In genomic region chr13:61286148-61286745, GRCh38 we compare ENCODE assay signal across 12 cellular contexts.
DNase-seq lines count a peak whose midpoint lies in the region; ATAC-seq and TF ChIP-seq lines count a peak whose summit lies in the region.
"Had no signal": no experiment of that assay in that cellular context is flagged by ENCODE, and none has a peak within 500 bp of the region (broad histone marks: within the 10 kb centered on the region; RNA-seq: fewer than 3 reads in every experiment).

No MANE protein-coding gene starts in this region.

- intact Hi-C loops in activated CD8-positive, alpha-beta T cell treated with anti-CD3 and anti-CD28 coated beads for 36 hours (cut with micrococcal nuclease), result no loop called here
- intact Hi-C loops in ovary (cut with DNase I), result no loop called here

- H3K4me3 Mint-ChIP-seq in activated CD8-positive, alpha-beta T cell treated with anti-CD3 and anti-CD28 coated beads for 36 hours, result no peak overlapping the region
- H3K4me3 Mint-ChIP-seq in activated CD8-positive, alpha-beta T cell treated with anti-CD3 and anti-CD28 coated beads, Interleukin-2, amount 10 ng/mL, durations not matched to agents 7 days and 5 days, result no peak overlapping the region
- H3K4me3 Mint-ChIP-seq: CD4-positive, CD25-positive, alpha-beta regulatory T cell; stimulated activated naive B cell treated with anti-CD40 and anti-IgM and Interleukin-4, amounts not matched to agents 10 μg/mL and 1 μg/mL and 100 μg/mL, for 72 hours had no signal

- no peaks in the 10 kb centered on the region for H3K9me3 Mint-ChIP-seq in activated CD8-positive, alpha-beta T cell treated with anti-CD3 and anti-CD28 coated beads for 36 hours
- H3K9me3 Mint-ChIP-seq in activated CD8-positive, alpha-beta T cell treated with anti-CD3 and anti-CD28 coated beads, Interleukin-2, amount 10 ng/mL, durations not matched to agents 7 days and 5 days (ENCODE audit: insufficient read depth), result no peaks in the 10 kb centered on the region
- H3K9me3 Mint-ChIP-seq: stimulated activated naive B cell treated with anti-CD40 and anti-IgM and Interleukin-4, amounts not matched to agents 10 μg/mL and 1 μg/mL and 100 μg/mL, for 72 hours had no signal

- no peak overlapping the region for H3K27ac Mint-ChIP-seq in activated CD8-positive, alpha-beta T cell treated with anti-CD3 and anti-CD28 coated beads for 36 hours
- H3K27ac Mint-ChIP-seq in activated CD8-positive, alpha-beta T cell treated with anti-CD3 and anti-CD28 coated beads, Interleukin-2, amount 10 ng/mL, durations not matched to agents 7 days and 5 days, result no peak overlapping the region
- H3K27ac Mint-ChIP-seq: CD4-positive, CD25-positive, alpha-beta regulatory T cell; stimulated activated naive B cell treated with anti-CD40 and anti-IgM and Interleukin-4, amounts not matched to agents 10 μg/mL and 1 μg/mL and 100 μg/mL, for 72 hours had no signal

- no peak for TF ChIP-seq CTCF in activated CD8-positive, alpha-beta T cell treated with anti-CD3 and anti-CD28 coated beads for 36 hours (IDR thresholded peaks at IDR 0.05)
- TF ChIP-seq CTCF in WERI-Rb-1 (IDR thresholded peaks at IDR 0.05; ENCODE audit: low read depth, low read length), result 0 out of 2 replicates have a peak, but pooled peaks have one; percentile 35
- TF ChIP-seq CTCF in ovary (IDR thresholded peaks at IDR 0.05), result no peak

- H3K4me1 Mint-ChIP-seq in activated CD8-positive, alpha-beta T cell treated with anti-CD3 and anti-CD28 coated beads for 36 hours (ENCODE audit: low read depth), result no peaks in the 10 kb centered on the region
- no peaks in the 10 kb centered on the region for H3K4me1 Mint-ChIP-seq in activated CD8-positive, alpha-beta T cell treated with anti-CD3 and anti-CD28 coated beads, Interleukin-2, amount 10 ng/mL, durations not matched to agents 7 days and 5 days (ENCODE audit: low read depth)
- H3K4me1 Mint-ChIP-seq: CD4-positive, CD25-positive, alpha-beta regulatory T cell; stimulated activated naive B cell treated with anti-CD40 and anti-IgM and Interleukin-4, amounts not matched to agents 10 μg/mL and 1 μg/mL and 100 μg/mL, for 72 hours had no signal

- ATAC-seq in activated CD8-positive, alpha-beta T cell treated with anti-CD3 and anti-CD28 coated beads for 36 hours, result no peak
- no peak for ATAC-seq in activated CD8-positive, alpha-beta T cell treated with anti-CD3 and anti-CD28 coated beads, Interleukin-2, amount 10 ng/mL, durations not matched to agents 7 days and 5 days
- ATAC-seq: activated CD4-positive, CD25-positive, alpha-beta regulatory T cell treated with anti-CD3 and anti-CD28 coated beads, Interleukin-2, amount 50 U/mL, for 24 hours; stimulated activated naive B cell treated with anti-CD40 and anti-IgM and Interleukin-4, amounts not matched to agents 10 μg/mL and 1 μg/mL and 100 μg/mL, for 72 hours had no signal

- POLR2A ChIA-PET in activated CD8-positive, alpha-beta T cell treated with anti-CD3 and anti-CD28 coated beads for 36 hours (lab: Charles Lee), result no interaction called here
- POLR2A ChIA-PET in activated CD8-positive, alpha-beta T cell treated with anti-CD3 and anti-CD28 coated beads, Interleukin-2, amount 10 ng/mL, durations not matched to agents 7 days and 5 days (lab: Charles Lee), result no interaction called here

- H3K4me3 ChIP-seq in WERI-Rb-1 (ENCODE audit: low read depth, low read length) (no peak overlapping the region), ovary (no peak overlapping the region)

- no peaks in the 10 kb centered on the region for H3K27me3 Mint-ChIP-seq in activated CD8-positive, alpha-beta T cell treated with anti-CD3 and anti-CD28 coated beads for 36 hours
- H3K27me3 Mint-ChIP-seq in activated CD8-positive, alpha-beta T cell treated with anti-CD3 and anti-CD28 coated beads, Interleukin-2, amount 10 ng/mL, durations not matched to agents 7 days and 5 days (ENCODE audit: low read depth), result no peaks in the 10 kb centered on the region
- H3K27me3 Mint-ChIP-seq: CD4-positive, CD25-positive, alpha-beta regulatory T cell; stimulated activated naive B cell treated with anti-CD40 and anti-IgM and Interleukin-4, amounts not matched to agents 10 μg/mL and 1 μg/mL and 100 μg/mL, for 72 hours had no signal

- TF ChIP-seq POLR2A in ovary (IDR thresholded peaks at IDR 0.05), result no peak

- no peaks in the 10 kb centered on the region for H3K36me3 Mint-ChIP-seq in activated CD8-positive, alpha-beta T cell treated with anti-CD3 and anti-CD28 coated beads for 36 hours (ENCODE audit: low read depth)
- H3K36me3 Mint-ChIP-seq in activated CD8-positive, alpha-beta T cell treated with anti-CD3 and anti-CD28 coated beads, Interleukin-2, amount 10 ng/mL, durations not matched to agents 7 days and 5 days (ENCODE audit: low read depth), result no peaks in the 10 kb centered on the region
- H3K36me3 Mint-ChIP-seq: CD4-positive, CD25-positive, alpha-beta regulatory T cell; stimulated activated naive B cell treated with anti-CD40 and anti-IgM and Interleukin-4, amounts not matched to agents 10 μg/mL and 1 μg/mL and 100 μg/mL, for 72 hours had no signal

- H3K27me3 ChIP-seq in WERI-Rb-1 (ENCODE audit: insufficient read depth, low read depth, severe bottlenecking) (no peaks in the 10 kb centered on the region), ovary (no peaks in the 10 kb centered on the region)

- H3K4me1 ChIP-seq in ovary (ENCODE audit: insufficient read depth), result no peaks in the 10 kb centered on the region

- 65 to 73% (median 67%) methylated on average over 4 of the region's 4 CpGs for WGBS in ovary, 3 donors

- peak; percentile 2 for DNase-seq in activated CD8-positive, alpha-beta T cell treated with anti-CD3 and anti-CD28 coated beads for 36 hours
- no peak for DNase-seq in activated CD8-positive, alpha-beta T cell treated with anti-CD3 and anti-CD28 coated beads, Interleukin-2, amount 10 ng/mL, durations not matched to agents 7 days and 5 days
- DNase-seq in NCI-H1105 (lab: John Stamatoyannopoulos, UW) (peak; percentile 39), WERI-Rb-1 (peak; percentile 36), renal cortical epithelial cell (ENCODE audit: low read depth) (peak; percentile 57), ovary (no peak), NCI-H510A (lab: John Stamatoyannopoulos, UW) (no peak)
- no peak for DNase-seq in activated CD4-positive, alpha-beta T cell treated with anti-CD3 and anti-CD28 coated beads for 48 hours
- DNase-seq: CD4-positive, CD25-positive, alpha-beta regulatory T cell; retina; stimulated activated naive B cell treated with anti-CD40 and anti-IgM and Interleukin-4, amounts not matched to agents 10 μg/mL and 1 μg/mL and 100 μg/mL, for 72 hours had no signal

- no peaks in the 10 kb centered on the region for H3K9me3 ChIP-seq in WERI-Rb-1 (ENCODE audit: severe bottlenecking)
- H3K9me3 ChIP-seq in ovary, result no peaks in the 10 kb centered on the region

- H3K27ac ChIP-seq in WERI-Rb-1 (no peak overlapping the region), ovary (no peak overlapping the region)

- CTCF ChIA-PET in activated CD8-positive, alpha-beta T cell treated with anti-CD3 and anti-CD28 coated beads for 36 hours (lab: Charles Lee), result no interaction called here
- CTCF ChIA-PET in activated CD8-positive, alpha-beta T cell treated with anti-CD3 and anti-CD28 coated beads, Interleukin-2, amount 10 ng/mL, durations not matched to agents 7 days and 5 days (lab: Charles Lee), result interaction anchor here (1.2 kb wide), 1 partner anchor 13 kb away, joined by 3 read pairs; no protein-coding TSS in a partner anchor

- TF ChIP-seq EP300 in ovary (IDR thresholded peaks at IDR 0.05), result no peak

- H3K36me3 ChIP-seq in WERI-Rb-1 (no peaks in the 10 kb centered on the region), ovary (no peaks in the 10 kb centered on the region)

Comparison
In these comparisons a context has a peak if more than half of its experiments do, and no peak if none do; other contexts are left out.
1. DNase-seq: peak in activated CD8-positive, alpha-beta T cell treated with anti-CD3 and anti-CD28 coated beads for 36 hours (single experiment), NCI-H1105 (single experiment), WERI-Rb-1 (single experiment) and renal cortical epithelial cell (single experiment); none in activated CD8-positive, alpha-beta T cell treated with anti-CD3 and anti-CD28 coated beads, Interleukin-2, amount 10 ng/mL, durations not matched to agents 7 days and 5 days (single experiment), ovary (0 of 5), NCI-H510A (single experiment) and activated CD4-positive, alpha-beta T cell treated with anti-CD3 and anti-CD28 coated beads for 48 hours (single experiment).